In genomic region chr20:43102394-43102793, GRCh38 we compare ENCODE assay signal across 1 cellular context.
TF ChIP-seq lines count a peak whose summit lies in the region.

No MANE protein-coding gene starts in this region.

TF ChIP-seq in H1, 55 proteins besides CTCF, POLR2A, EP300 and RAD21:
- TF ChIP-seq SIRT6 (IDR thresholded peaks at IDR 0.05; ENCODE audit: low read length) (no peak), CBX8 (IDR thresholded peaks at IDR 0.05; ENCODE audit: borderline replicate concordance, low read depth, low read length) (no peak), RBBP5 (IDR thresholded peaks at IDR 0.05; ENCODE audit: borderline replicate concordance, low read depth, low read length) (no peak), KDM4A (IDR thresholded peaks at IDR 0.05; ENCODE audit: low read depth, low read length, severe bottlenecking) (no peak)
